Comparison of ENCODE assay signal across 8 cellular contexts in the genomic region with DNA sequence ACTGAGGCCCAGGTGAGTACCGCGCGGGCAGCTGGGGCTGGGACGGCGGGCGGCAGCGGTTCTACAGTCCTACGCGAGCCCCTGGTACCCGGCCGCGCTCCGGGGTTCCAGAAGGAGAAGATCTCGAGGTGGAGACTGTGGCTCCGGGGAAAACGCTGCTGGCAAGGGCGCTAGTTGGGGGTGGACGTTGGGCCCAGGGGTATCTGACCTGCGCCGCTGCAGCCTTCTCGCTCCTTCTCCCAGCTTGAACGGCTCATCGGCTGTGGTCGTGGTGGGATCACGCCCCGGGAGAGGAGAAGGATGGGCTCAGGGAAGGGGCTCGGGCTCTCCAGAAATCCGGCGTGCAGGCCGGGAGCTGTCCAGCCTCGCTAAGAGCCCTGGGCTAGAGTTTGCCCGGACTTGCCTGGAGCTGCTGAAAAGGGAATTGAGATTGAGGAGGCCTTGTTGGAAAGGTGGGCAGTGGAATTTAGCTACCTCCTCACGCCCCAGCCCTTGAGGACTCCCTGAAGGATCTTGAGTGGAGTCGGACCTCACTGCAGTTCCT. TPM values are rescaled to one million over a fixed set of nuclear protein-coding genes. Genes with fewer than 3 reads are reported as not detected.
A peak's percentile ranks its signal among the peaks of the same experiment; 100 is the strongest.
DNase-seq lines count a peak whose midpoint lies in the region; ATAC-seq and TF ChIP-seq lines count a peak whose summit lies in the region.

No MANE protein-coding gene starts in this region.

- H3K27ac Mint-ChIP-seq in naive B cell, result peak overlapping the region in 4 of 6 donors; percentile 37 to 92 (median 46)

- peaks cover 0 to 32% (median 19%) of the 10 kb centered on the region in 45 donors for H3K27me3 ChIP-seq in dorsolateral prefrontal cortex

- DNase-seq in AG20443 (ENCODE audit: low spot score), result peak; percentile 70
- no peak for DNase-seq in dorsolateral prefrontal cortex
- no peak for DNase-seq in naive B cell
- no peak for DNase-seq in NCI-H1436 (lab: John Stamatoyannopoulos, UW)

- peaks cover 17 to 34% (median 18%) of the 10 kb centered on the region in 3 donors for H3K4me1 Mint-ChIP-seq in naive B cell

- peak overlapping the region; percentile 74 to 88 (median 84) for H3K4me3 Mint-ChIP-seq in naive B cell

- no peak for TF ChIP-seq EP300 in Ishikawa (IDR thresholded peaks at IDR 0.05; ENCODE audit: borderline replicate concordance)

- peak overlapping the region in 36 of 59 donors; percentile 1 to 73 (median 50) for H3K27ac ChIP-seq in dorsolateral prefrontal cortex

- H3K36me3 Mint-ChIP-seq in naive B cell, result no peaks in the 10 kb centered on the region

- ATAC-seq in naive B cell (ENCODE audit: low read depth in 2 of 2) (peak in 1 of 2 donors; percentile 1), HG03097 (IDR thresholded peaks at IDR 0.05; ENCODE audit: low FRiP score, unreplicated experiment) (no peak), HG03521 (IDR thresholded peaks at IDR 0.05; ENCODE audit: unreplicated experiment) (no peak), GM19463 (IDR thresholded peaks at IDR 0.05; ENCODE audit: unreplicated experiment) (no peak)

- TF ChIP-seq RAD21 in Ishikawa (IDR thresholded peaks at IDR 0.05; ENCODE audit: low read depth), result no peak

- no peak for TF ChIP-seq CTCF in dorsolateral prefrontal cortex (IDR thresholded peaks at IDR 0.05 in 54 of 56, conservative IDR thresholded peaks at IDR 0.05 in 2 of 56; ENCODE audit: low read depth in 1 of 56, partially characterized antibody in 56 of 56)

- H3K4me3 ChIP-seq in dorsolateral prefrontal cortex, result peak overlapping the region; percentile 49 to 81 (median 68)

- H3K9me3 Mint-ChIP-seq in naive B cell, result no peaks in the 10 kb centered on the region

- H3K27me3 Mint-ChIP-seq in naive B cell, result peaks cover 18 to 35% (median 20%) of the 10 kb centered on the region in 3 donors

- intact Hi-C loops in dorsolateral prefrontal cortex (cut with DNase I), result loop anchor here (5.0 to 10.0 kb wide), 2 partner anchors 90 to 537 kb away; no protein-coding TSS in a partner anchor

TF ChIP-seq in Ishikawa, 13 proteins besides CTCF, POLR2A, EP300 and RAD21:
- TF ChIP-seq, protein P1, sequence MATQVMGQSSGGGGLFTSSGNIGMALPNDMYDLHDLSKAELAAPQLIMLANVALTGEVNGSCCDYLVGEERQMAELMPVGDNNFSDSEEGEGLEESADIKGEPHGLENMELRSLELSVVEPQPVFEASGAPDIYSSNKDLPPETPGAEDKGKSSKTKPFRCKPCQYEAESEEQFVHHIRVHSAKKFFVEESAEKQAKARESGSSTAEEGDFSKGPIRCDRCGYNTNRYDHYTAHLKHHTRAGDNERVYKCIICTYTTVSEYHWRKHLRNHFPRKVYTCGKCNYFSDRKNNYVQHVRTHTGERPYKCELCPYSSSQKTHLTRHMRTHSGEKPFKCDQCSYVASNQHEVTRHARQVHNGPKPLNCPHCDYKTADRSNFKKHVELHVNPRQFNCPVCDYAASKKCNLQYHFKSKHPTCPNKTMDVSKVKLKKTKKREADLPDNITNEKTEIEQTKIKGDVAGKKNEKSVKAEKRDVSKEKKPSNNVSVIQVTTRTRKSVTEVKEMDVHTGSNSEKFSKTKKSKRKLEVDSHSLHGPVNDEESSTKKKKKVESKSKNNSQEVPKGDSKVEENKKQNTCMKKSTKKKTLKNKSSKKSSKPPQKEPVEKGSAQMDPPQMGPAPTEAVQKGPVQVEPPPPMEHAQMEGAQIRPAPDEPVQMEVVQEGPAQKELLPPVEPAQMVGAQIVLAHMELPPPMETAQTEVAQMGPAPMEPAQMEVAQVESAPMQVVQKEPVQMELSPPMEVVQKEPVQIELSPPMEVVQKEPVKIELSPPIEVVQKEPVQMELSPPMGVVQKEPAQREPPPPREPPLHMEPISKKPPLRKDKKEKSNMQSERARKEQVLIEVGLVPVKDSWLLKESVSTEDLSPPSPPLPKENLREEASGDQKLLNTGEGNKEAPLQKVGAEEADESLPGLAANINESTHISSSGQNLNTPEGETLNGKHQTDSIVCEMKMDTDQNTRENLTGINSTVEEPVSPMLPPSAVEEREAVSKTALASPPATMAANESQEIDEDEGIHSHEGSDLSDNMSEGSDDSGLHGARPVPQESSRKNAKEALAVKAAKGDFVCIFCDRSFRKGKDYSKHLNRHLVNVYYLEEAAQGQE (IDR thresholded peaks at IDR 0.05; ENCODE audit: low read depth), result peak; percentile 87
- no peak for TF ChIP-seq FOXM1 (IDR thresholded peaks at IDR 0.05; ENCODE audit: borderline replicate concordance, low read depth)

RNA-seq across cellular contexts. Expression of a gene that starts 1.1 kb away (rescaled TPM):
- total RNA-seq in dorsolateral prefrontal cortex, result 1 to 10 TPM; 1.6 to 8.4 (median 4.4) TPM
- polyA plus RNA-seq in naive B cell (ENCODE audit: low read depth in 6 of 6), result 1 to 10 TPM in 1 of 6 donors, under 1 TPM in 5; 0.18 to 1.1 (median 0.34) TPM

RNA-seq across cellular contexts. Expression of a gene that starts 35.1 kb away (rescaled TPM):
- 10 to 100 TPM; 13.6 to 33.4 (median 24.4) TPM for total RNA-seq in dorsolateral prefrontal cortex
- polyA plus RNA-seq in naive B cell (ENCODE audit: low read depth in 6 of 6), result 10 to 100 TPM; 19.2 to 25.3 (median 20.9) TPM

RNA-seq across cellular contexts. Expression of a gene that starts 42.4 kb away (rescaled TPM):
- 10 to 100 TPM in 51 of 120 experiments, 1 to 10 TPM in 69; 5.8 to 18.5 (median 9.6) TPM for total RNA-seq in dorsolateral prefrontal cortex
- polyA plus RNA-seq in naive B cell (ENCODE audit: low read depth in 6 of 6), result 1 to 10 TPM in 5 of 6 donors, under 1 TPM in 1; 0.88 to 5.1 (median 1.8) TPM

RNA-seq across cellular contexts. Expression of a gene that starts 57.9 kb away (rescaled TPM):
- total RNA-seq in dorsolateral prefrontal cortex, result 10 to 100 TPM; 30.2 to 67.9 (median 44.5) TPM
- polyA plus RNA-seq in naive B cell (ENCODE audit: low read depth in 6 of 6), result 100 to 1,000 TPM in 4 of 6 donors, 10 to 100 TPM in 2; 81.3 to 109 (median 101) TPM
